19 cellular contexts compared by ENCODE assay signal in the genomic region with DNA sequence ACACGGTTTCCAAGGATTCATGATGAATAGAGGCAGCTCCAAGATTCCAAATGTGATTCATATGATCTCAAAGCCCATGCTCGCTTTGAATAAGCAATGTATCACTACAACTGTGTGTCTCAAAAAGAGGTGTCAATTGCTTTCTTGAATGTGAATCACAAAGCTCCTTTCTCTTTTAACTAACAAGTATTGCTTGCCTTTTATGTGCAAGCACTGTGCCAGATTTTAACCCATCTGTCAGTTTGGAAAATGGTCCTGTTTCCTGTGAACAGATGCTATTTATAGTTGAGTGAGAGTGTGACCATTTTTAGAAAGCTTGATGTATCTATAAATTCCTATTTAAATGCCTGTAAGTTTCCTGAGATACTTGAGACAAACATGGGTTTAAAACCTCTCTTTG.
"Had no signal": no experiment of that assay in that cellular context is flagged by ENCODE, and none has a peak within 500 bp of the region (broad histone marks: within the 10 kb centered on the region; RNA-seq: fewer than 3 reads in every experiment).

No MANE protein-coding gene starts in this region.

- H3K27ac ChIP-seq: epithelial cell of prostate, heart right ventricle, lower lobe of right lung, right lobe of liver, skin epidermis, tibial artery had no signal

- DNase-seq: activated CD4-positive, alpha-beta memory T cell treated with anti-CD3 and anti-CD28 coated beads for 36 hours; activated CD4-positive, alpha-beta T cell treated with anti-CD3 and anti-CD28 coated beads for 4 hours; activated CD4-positive, CD25-positive, alpha-beta regulatory T cell; activated naive CD4-positive, alpha-beta T cell treated with Interleukin-2 at 50 U/mL for 16 hours; activated naive CD8-positive, alpha-beta T cell treated with anti-CD3 and anti-CD28 coated beads, Interleukin-2, amount 10 ng/mL, durations not matched to agents 7 days and 5 days; activated T-cell treated with anti-CD3 and anti-CD28 coated beads, Interleukin-2, amount 50 U/mL, for 48 hours; amniotic stem cell; heart right ventricle; kidney; lower lobe of right lung; naive thymus-derived CD4-positive, alpha-beta T cell; occipital lobe; posterior cingulate gyrus; right lobe of liver; stimulated activated CD4-positive, alpha-beta T cell treated with anti-CD3 and anti-CD28 coated beads, Interleukin-1b, Interleukin-23, amount 100 ng/mL, for 48 hours; substantia nigra; tibial artery had no signal

- H3K4me3 ChIP-seq: heart right ventricle, lower lobe of right lung, right lobe of liver, skin epidermis, tibial artery had no signal

- H3K36me3 ChIP-seq: heart right ventricle, lower lobe of right lung, right lobe of liver, tibial artery had no signal

- ATAC-seq: heart right ventricle; lower lobe of right lung; naive thymus-derived CD4-positive, alpha-beta T cell; right lobe of liver had no signal

- H3K4me1 ChIP-seq: heart right ventricle, lower lobe of right lung, right lobe of liver, tibial artery had no signal

- H3K9me3 ChIP-seq: heart right ventricle, lower lobe of right lung, right lobe of liver, tibial artery had no signal

- H3K27me3 ChIP-seq: heart right ventricle, right lobe of liver, tibial artery had no signal
